10 cellular contexts compared by ENCODE assay signal in the genomic region with DNA sequence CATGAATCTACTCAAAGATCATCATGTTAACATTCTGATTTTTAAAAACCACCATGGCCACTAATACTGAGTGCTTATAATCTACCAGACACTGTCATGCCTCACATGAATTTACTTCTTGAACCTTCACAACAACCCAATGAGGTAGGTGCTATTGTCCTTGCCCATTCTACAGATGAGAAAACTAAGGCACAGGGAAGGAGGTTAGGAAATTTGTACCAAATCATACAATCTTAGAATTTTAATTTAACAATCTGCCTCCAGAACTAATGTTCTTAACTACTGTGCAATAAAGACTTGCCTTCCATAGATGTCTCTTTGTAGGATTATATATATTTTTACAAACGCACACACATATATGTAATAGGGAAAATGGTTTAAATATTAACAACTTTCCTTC.
"Had no signal": no experiment of that assay in that cellular context is flagged by ENCODE, and none has a peak within 500 bp of the region (broad histone marks: within the 10 kb centered on the region; RNA-seq: fewer than 3 reads in every experiment).

No MANE protein-coding gene starts in this region.

- H3K4me2 ChIP-seq: GM23338 had no signal

- H3K27ac ChIP-seq: GM23248 had no signal

- ATAC-seq: GM23338, HCT116 had no signal

- H3K4me1 ChIP-seq: HAP-1 had no signal

- H3K9me3 Mint-ChIP-seq: GM23338, H9, HFFc6 had no signal

- H3K36me3 ChIP-seq: HAP-1 had no signal

- H3K4me3 ChIP-seq: GM23248, GM23338, HAP-1 had no signal

- H3K9ac ChIP-seq: GM23248 had no signal

- H3K4me3 Mint-ChIP-seq: GM23338, H9, HFFc6 had no signal

- DNase-seq: GM23248, GOT3, H7, H9, HFFc6 had no signal

- H3K9me3 ChIP-seq: HAP-1 had no signal

- H3K27ac Mint-ChIP-seq: GM23338, H9, HFFc6 had no signal

- FAIRE-seq: H1, H54 had no signal

- H2AFZ ChIP-seq: GM23248, GM23338 had no signal
